In the genomic region with DNA sequence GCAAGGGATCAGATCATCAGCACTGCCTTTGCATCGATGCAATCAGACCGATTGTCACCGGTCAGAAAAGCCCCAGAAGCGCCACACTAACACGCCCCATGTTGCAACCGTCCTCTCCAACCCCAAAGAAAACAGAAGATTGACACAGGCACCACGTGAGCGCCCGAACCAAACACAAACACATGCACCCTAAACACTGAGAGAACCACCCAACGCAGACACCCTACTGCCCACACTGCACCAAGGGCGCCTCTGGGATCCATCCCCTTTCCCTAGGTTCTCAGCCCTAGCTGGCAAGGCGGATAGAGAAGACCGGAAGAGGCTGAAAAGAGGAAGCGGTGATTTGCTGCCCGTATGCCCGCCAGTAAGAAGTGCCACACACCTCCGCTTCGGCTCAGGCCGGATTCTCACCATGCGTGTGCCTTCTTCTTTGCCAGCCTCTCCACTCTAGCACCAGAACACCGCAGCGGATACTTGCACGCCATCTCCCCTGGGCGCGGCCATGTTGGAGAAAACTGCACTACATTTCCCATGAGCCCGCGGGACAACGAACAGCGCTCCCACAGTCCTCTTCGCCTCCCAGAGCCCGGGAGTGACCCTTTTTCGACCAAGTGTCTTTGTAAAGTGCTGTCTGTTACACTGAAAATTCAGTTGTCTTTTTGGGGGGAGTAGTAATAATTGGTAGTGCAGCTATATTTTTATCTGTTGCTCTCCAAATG, we compare ENCODE assay signal across 8 cellular contexts. TPM values are rescaled to one million over a fixed set of nuclear protein-coding genes. Genes with fewer than 3 reads are reported as not detected.
A peak's percentile ranks its signal among the peaks of the same experiment; 100 is the strongest.
DNase-seq lines count a peak whose midpoint lies in the region; ATAC-seq and TF ChIP-seq lines count a peak whose summit lies in the region.

A gene with protein sequence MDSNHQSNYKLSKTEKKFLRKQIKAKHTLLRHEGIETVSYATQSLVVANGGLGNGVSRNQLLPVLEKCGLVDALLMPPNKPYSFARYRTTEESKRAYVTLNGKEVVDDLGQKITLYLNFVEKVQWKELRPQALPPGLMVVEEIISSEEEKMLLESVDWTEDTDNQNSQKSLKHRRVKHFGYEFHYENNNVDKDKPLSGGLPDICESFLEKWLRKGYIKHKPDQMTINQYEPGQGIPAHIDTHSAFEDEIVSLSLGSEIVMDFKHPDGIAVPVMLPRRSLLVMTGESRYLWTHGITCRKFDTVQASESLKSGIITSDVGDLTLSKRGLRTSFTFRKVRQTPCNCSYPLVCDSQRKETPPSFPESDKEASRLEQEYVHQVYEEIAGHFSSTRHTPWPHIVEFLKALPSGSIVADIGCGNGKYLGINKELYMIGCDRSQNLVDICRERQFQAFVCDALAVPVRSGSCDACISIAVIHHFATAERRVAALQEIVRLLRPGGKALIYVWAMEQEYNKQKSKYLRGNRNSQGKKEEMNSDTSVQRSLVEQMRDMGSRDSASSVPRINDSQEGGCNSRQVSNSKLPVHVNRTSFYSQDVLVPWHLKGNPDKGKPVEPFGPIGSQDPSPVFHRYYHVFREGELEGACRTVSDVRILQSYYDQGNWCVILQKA (minus strand): TSS at position 517 of the 719 bp plus-strand sequence. CDS start 4,842 bp downstream, outside the sequence.

- H3K4me3 ChIP-seq in Jurkat, Clone E6-1 (ENCODE audit: low read length), result peak within 1 kb of the TSS; percentile 95
- H3K4me3 ChIP-seq in fibroblast of the aortic adventitia (ENCODE audit: low read depth, low read length), result peak within 1 kb of the TSS; percentile 97
- peak within 1 kb of the TSS; percentile 73 to 96 (median 90) for H3K4me3 ChIP-seq in stomach

- H3K9me3 Mint-ChIP-seq in activated T-helper 17 cell treated with anti-CD3 and anti-CD28 coated beads, Interleukin-2, amount 50 U/mL, for 72 hours, result no peaks in the 10 kb centered on the region
- no peaks in the 10 kb centered on the region for H3K9me3 Mint-ChIP-seq in neural crest cell

- H3K4me3 Mint-ChIP-seq in activated T-helper 17 cell treated with anti-CD3 and anti-CD28 coated beads, Interleukin-2, amount 50 U/mL, for 72 hours, result peak within 1 kb of the TSS; percentile 97
- peak within 1 kb of the TSS; percentile 97 for H3K4me3 Mint-ChIP-seq in neural crest cell

- H3K27me3 Mint-ChIP-seq in activated T-helper 17 cell treated with anti-CD3 and anti-CD28 coated beads, Interleukin-2, amount 50 U/mL, for 72 hours, result no peaks in the 10 kb centered on the region
- H3K27me3 Mint-ChIP-seq in neural crest cell (ENCODE audit: low read depth), result no peaks in the 10 kb centered on the region

- peak within 1 kb of the TSS; percentile 48 to 87 (median 81) for H3K27ac ChIP-seq in stomach

- TF ChIP-seq EP300 in stomach (IDR thresholded peaks at IDR 0.05), result no peak

- peak within 1 kb of the TSS; percentile 96 for H3K27ac Mint-ChIP-seq in activated T-helper 17 cell treated with anti-CD3 and anti-CD28 coated beads, Interleukin-2, amount 50 U/mL, for 72 hours
- peak within 1 kb of the TSS; percentile 98 for H3K27ac Mint-ChIP-seq in neural crest cell (ENCODE audit: unreplicated experiment)

- TF ChIP-seq POLR2A in stomach (IDR thresholded peaks at IDR 0.05), result no peak

- H3K9me3 ChIP-seq in stomach, result no peaks in the 10 kb centered on the region

- peaks cover 0 to 5% (median 0%) of the 10 kb centered on the region in 4 donors for H3K36me3 ChIP-seq in stomach

- peaks cover 0 to 8% (median 0%) of the 10 kb centered on the region in 3 donors for H3K27me3 ChIP-seq in stomach

- peak; percentile 78 for DNase-seq in DMS79 (lab: John Stamatoyannopoulos, UW)
- peak; percentile 58 for DNase-seq in Jurkat, Clone E6-1 (ENCODE audit: low read depth, low spot score)
- DNase-seq in RPMI7951 (ENCODE audit: low read depth), result peak; percentile 68
- DNase-seq in fibroblast of the aortic adventitia (ENCODE audit: low read depth), result peak; percentile 63
- peak; percentile 67 for DNase-seq in neural crest cell (ENCODE audit: low read depth, low spot score)
- peak; percentile 75 for DNase-seq in stomach

- H3K4me1 ChIP-seq in stomach, result peaks cover 20 to 48% (median 33%) of the 10 kb centered on the region in 4 donors

- ATAC-seq in GM21619 (IDR thresholded peaks at IDR 0.05; ENCODE audit: unreplicated experiment), result peak; percentile 75
- ATAC-seq in activated T-helper 17 cell treated with anti-CD3 and anti-CD28 coated beads, Interleukin-2, amount 50 U/mL, for 72 hours (replicated peaks), result peak; percentile 86

- WGBS in stomach, 5 donors, result 0 to 1% (median 1%) methylated on average over 30 to 32 of the region's 32 CpGs

- peaks cover 6% of the 10 kb centered on the region for H3K36me3 Mint-ChIP-seq in activated T-helper 17 cell treated with anti-CD3 and anti-CD28 coated beads, Interleukin-2, amount 50 U/mL, for 72 hours (ENCODE audit: low read depth)
- no peaks in the 10 kb centered on the region for H3K36me3 Mint-ChIP-seq in neural crest cell (ENCODE audit: low read depth)

- peaks cover 42% of the 10 kb centered on the region for H3K4me1 Mint-ChIP-seq in activated T-helper 17 cell treated with anti-CD3 and anti-CD28 coated beads, Interleukin-2, amount 50 U/mL, for 72 hours
- peaks cover 31% of the 10 kb centered on the region for H3K4me1 Mint-ChIP-seq in neural crest cell

- TF ChIP-seq CTCF in fibroblast of the aortic adventitia (IDR thresholded peaks at IDR 0.05; ENCODE audit: insufficient read depth, low read length) (no peak), neural crest cell (conservative IDR thresholded peaks at IDR 0.05) (no peak), stomach (IDR thresholded peaks at IDR 0.05) (no peak)

- intact Hi-C loops in stomach (cut with DNase I; ENCODE audit: low total_unique reads), result no loop called here

RNA-seq across cellular contexts. Expression of the gene that starts here (rescaled TPM):
- 9.1 TPM for polyA plus RNA-seq in Jurkat, Clone E6-1 (2012; ENCODE audit: insufficient read depth, insufficient read length)
- total RNA-seq in RPMI7951 (2014; rRNA removed; shearing (Covaris generic)), result 11.2 and 11.3 TPM in 2 replicates
- total RNA-seq in activated T-helper 17 cell treated with anti-CD3 and anti-CD28 coated beads, Interleukin-2, amount 50 U/mL, for 72 hours, result 1 to 10 TPM; 5.5 to 9.9 TPM
- 10.7 and 16.3 TPM in 2 replicates for total RNA-seq in fibroblast of the aortic adventitia (ENCODE audit: low replicate concordance)
- total RNA-seq in neural crest cell, result 11.0 and 13.4 TPM in 2 replicates
- 10 to 100 TPM in 3 of 5 donors, 1 to 10 TPM in 1, under 1 TPM in 1; 0.87 to 28.0 (median 10.5) TPM for total RNA-seq in stomach
- polyA plus RNA-seq in stomach, result 1 to 10 TPM; 2.9 to 3.7 (median 3.3) TPM

Comparison
In these comparisons a context has a peak if more than half of its experiments do, and no peak if none do; other contexts are left out.
1. Peak in every context shown above with its lines: DNase-seq, ATAC-seq, H3K4me3 ChIP-seq and H3K27ac ChIP-seq.